Comparison of ENCODE assay signal across 5 cellular contexts in the genomic region with DNA sequence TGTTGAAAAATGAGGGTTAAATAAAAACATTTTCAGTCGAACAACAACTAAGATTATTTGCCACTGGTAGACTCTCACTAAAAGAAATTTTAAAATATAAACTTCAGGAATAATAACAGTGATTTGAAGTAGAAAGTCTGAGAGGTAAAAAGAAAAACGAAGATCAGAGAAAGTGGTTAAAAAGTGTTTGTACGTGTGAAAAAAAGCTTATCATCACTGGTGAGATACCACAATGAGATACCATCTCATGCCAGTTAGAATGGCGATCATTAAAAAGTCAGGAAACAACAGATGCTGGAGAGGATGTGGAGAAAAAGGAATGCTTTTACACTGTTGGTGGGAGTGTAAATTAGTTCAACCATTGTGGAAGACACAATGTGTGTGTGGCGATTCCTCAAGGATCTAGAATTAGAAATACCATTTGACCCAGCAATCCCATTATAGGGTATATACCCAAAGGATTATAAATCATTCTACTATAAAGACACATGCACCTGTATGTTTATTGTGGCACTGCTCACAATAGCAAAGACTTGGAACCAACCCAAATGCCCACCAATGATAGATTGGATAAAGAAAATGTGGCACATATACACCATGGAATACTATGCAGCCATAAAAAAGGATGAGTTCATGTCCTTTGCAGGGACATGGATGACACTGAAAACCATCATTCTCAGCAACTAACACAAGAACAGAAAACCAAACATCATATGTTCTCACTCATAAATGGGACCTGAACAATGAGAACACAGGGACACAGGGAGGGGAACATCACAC. TPM values are rescaled to one million over a fixed set of nuclear protein-coding genes. Genes with fewer than 3 reads are reported as not detected.
DNase-seq lines count a peak whose midpoint lies in the region; ATAC-seq, FAIRE-seq and TF ChIP-seq lines count a peak whose summit lies in the region.
"Not testable (repeated sequence)": the region's sequence is repeated elsewhere in the genome, so short reads cannot be mapped to it uniquely, and the experiment has no call there.

No MANE protein-coding gene starts in this region.

- POLR2A ChIA-PET in CD8-positive, alpha-beta memory T cell (lab: Charles Lee); K562 (lab: Yijun Ruan, JAX): not testable (repeated sequence)

- TF ChIP-seq POLR2A in K562 (conservative IDR thresholded peaks at IDR 0.05): not testable (repeated sequence)

- not testable (repeated sequence) for TF ChIP-seq EP300 in K562 (IDR thresholded peaks at IDR 0.05; ENCODE audit: low read length)

- H2AFZ ChIP-seq in K562 (ENCODE audit: low read depth, low read length): not testable (repeated sequence)

- in situ Hi-C loops in K562 (cut with MboI): not testable (repeated sequence)

- H3K4me3 Mint-ChIP-seq in CD8-positive, alpha-beta memory T cell: peak overlapping the region in 4 of 7 donors; percentile 5 to 73 (median 42)
- peak overlapping the region; percentile 24 to 38 for H3K4me3 Mint-ChIP-seq in effector memory CD8-positive, alpha-beta T cell
- H3K4me3 Mint-ChIP-seq in natural killer cell: peak overlapping the region; percentile 75

- H3K27me3 Mint-ChIP-seq in CD8-positive, alpha-beta memory T cell; effector memory CD8-positive, alpha-beta T cell; natural killer cell (ENCODE audit: low read depth in 2 of 2): not testable (repeated sequence)

- H3K4me1 ChIP-seq in CD8-positive, alpha-beta memory T cell (ENCODE audit: insufficient read depth, low read length): peaks cover 10% of the 10 kb centered on the region
- H3K4me1 ChIP-seq in K562 (replicated peaks in 1 of 2; ENCODE audit: control insufficient read depth in 2 of 2, insufficient read depth in 2 of 2, low read length in 2 of 2): peaks cover 12 to 29% of the 10 kb centered on the region in 2 experiments

- not testable (repeated sequence) for H3K79me2 ChIP-seq in K562 (ENCODE audit: control insufficient read depth, insufficient read depth, low read length)

- H3K9me1 ChIP-seq in K562 (ENCODE audit: control insufficient read depth, insufficient read depth, low read length): not testable (repeated sequence)

- H3K27ac ChIP-seq in CD8-positive, alpha-beta memory T cell (ENCODE audit: low read depth, low read length); K562 (ENCODE audit: extremely low read depth, low read depth, low read length): not testable (repeated sequence)

- WGBS in K562 (ENCODE audit: insufficient coverage, low coverage, missing lambda C conversion rate): 67% methylated on average over 5 of the region's 5 CpGs

- DNase-seq in CD8-positive, alpha-beta memory T cell: peak in 1 of 5 donors; percentile 18
- peak; percentile 52 for DNase-seq in Jurkat, Clone E6-1 (ENCODE audit: low read depth, low spot score)
- DNase-seq in K562 (ENCODE audit: extremely low read depth in 1 of 4, low spot score in 3 of 4); effector memory CD8-positive, alpha-beta T cell; natural killer cell: not testable (repeated sequence)

- H3K9me3 ChIP-seq in CD8-positive, alpha-beta memory T cell (ENCODE audit: low read length); K562 (replicated peaks; ENCODE audit: control insufficient read depth, insufficient read depth, low read depth, low read length): not testable (repeated sequence)

- H3K27me3 ChIP-seq in CD8-positive, alpha-beta memory T cell (ENCODE audit: insufficient read depth, low read length, poor library complexity, severe bottlenecking); K562 (ENCODE audit: control insufficient read depth in 2 of 2, insufficient read depth in 2 of 2, low read length in 2 of 2): not testable (repeated sequence)

- H3K9me3 Mint-ChIP-seq in CD8-positive, alpha-beta memory T cell; effector memory CD8-positive, alpha-beta T cell; natural killer cell: not testable (repeated sequence)

- not testable (repeated sequence) for H3K36me3 ChIP-seq in CD8-positive, alpha-beta memory T cell (ENCODE audit: insufficient read depth, low read length); K562 (ENCODE audit: control insufficient read depth, insufficient read depth, low read length)

- CTCF ChIA-PET in CD8-positive, alpha-beta memory T cell (lab: Charles Lee); K562 (lab: Yijun Ruan, JAX; ENCODE audit: low intra/inter-chr PET ratio): not testable (repeated sequence)

- H3K4me2 ChIP-seq in K562 (ENCODE audit: insufficient read depth, low read length): not testable (repeated sequence)

- H3K27ac Mint-ChIP-seq in CD8-positive, alpha-beta memory T cell: peak overlapping the region; percentile 28 to 84 (median 68)
- H3K27ac Mint-ChIP-seq in effector memory CD8-positive, alpha-beta T cell: not testable (repeated sequence)
- peak overlapping the region; percentile 49 to 74 for H3K27ac Mint-ChIP-seq in natural killer cell

- not testable (repeated sequence) for ATAC-seq in K562; effector memory CD8-positive, alpha-beta T cell (replicated peaks); natural killer cell

- not testable (repeated sequence) for BruUV-seq in K562 (replicated peaks; lab: Mats Ljungman, UMichigan)

- not testable (repeated sequence) for H3K36me3 Mint-ChIP-seq in CD8-positive, alpha-beta memory T cell; natural killer cell
- H3K36me3 Mint-ChIP-seq in effector memory CD8-positive, alpha-beta T cell (ENCODE audit: insufficient read depth): peaks cover 12% of the 10 kb centered on the region

- not testable (repeated sequence) for TF ChIP-seq RAD21 in K562 (CRISPR knock-in tag; conservative IDR thresholded peaks at IDR 0.05 in 1 of 2, IDR thresholded peaks at IDR 0.05 in 1 of 2)

- H3K4me1 Mint-ChIP-seq in CD8-positive, alpha-beta memory T cell: peaks cover 58 to 72% (median 72%) of the 10 kb centered on the region in 3 donors
- peaks cover 49 to 62% of the 10 kb centered on the region in 2 donors for H3K4me1 Mint-ChIP-seq in effector memory CD8-positive, alpha-beta T cell (ENCODE audit: low read depth in 2 of 2)
- H3K4me1 Mint-ChIP-seq in natural killer cell: peaks cover 86 to 88% of the 10 kb centered on the region in 2 donors

- intact Hi-C loops in K562 (cut with micrococcal nuclease); natural killer cell (cut with micrococcal nuclease): not testable (repeated sequence)

- H4K20me1 ChIP-seq in K562 (replicated peaks; ENCODE audit: control insufficient read depth, insufficient read depth, low read length): not testable (repeated sequence)

- H3K9ac ChIP-seq in K562 (ENCODE audit: insufficient read depth in 1 of 2, low read depth in 2 of 2, low read length in 2 of 2): not testable (repeated sequence)

- TF ChIP-seq CTCF in K562 (IDR thresholded peaks at IDR 0.05 in 2 of 3, conservative IDR thresholded peaks at IDR 0.05 in 1 of 3; ENCODE audit: insufficient read depth in 2 of 3, low read depth in 1 of 3, low read length in 3 of 3); natural killer cell (IDR thresholded peaks at IDR 0.05): not testable (repeated sequence)

- H3K4me3 ChIP-seq in CD8-positive, alpha-beta memory T cell (ENCODE audit: low read length); Jurkat, Clone E6-1 (ENCODE audit: low read length); K562: not testable (repeated sequence)

- FAIRE-seq in K562 (lab: Jason Lieb, UNC): not testable (repeated sequence)

TF ChIP-seq in K562, 482 proteins besides CTCF, POLR2A, EP300 and RAD21:
- TF ChIP-seq HDAC2 (IDR thresholded peaks at IDR 0.05) (0 out of 2 replicates have a peak, but pooled peaks have one; percentile 40), BCOR (IDR thresholded peaks at IDR 0.05) (peak; percentile 81), ZNF146 (CRISPR knock-in tag; IDR thresholded peaks at IDR 0.05; ENCODE audit: unreplicated experiment) (peak; percentile 92), KDM1A (IDR thresholded peaks at IDR 0.05) (peak; percentile 34 to 59; a peak in 2 of 4 replicates)

RNA-seq across cellular contexts. Expression of a gene that starts 4.9 kb away (rescaled TPM):
- 10 to 100 TPM; 36.6 to 41.9 TPM for total RNA-seq in CD8-positive, alpha-beta memory T cell
- 34.4 TPM for polyA plus RNA-seq in CD8-positive, alpha-beta memory T cell
- 8.5 TPM for polyA plus RNA-seq in Jurkat, Clone E6-1 (2012; ENCODE audit: insufficient read depth, insufficient read length)
- total RNA-seq in K562 (2011; cell fraction: chromatin; rRNA removed; ENCODE audit: low replicate concordance): 128 and 138 TPM in 2 replicates
- 54.0 and 59.5 TPM in 2 replicates for total RNA-seq in K562 (2011; cell fraction: nucleolus; rRNA removed)
- 105 and 166 TPM in 2 replicates for total RNA-seq in K562 (2011; cell fraction: nucleoplasm; rRNA removed)
- total RNA-seq in K562 (2014; rRNA removed): 22.0 and 23.8 TPM in 2 replicates
- total RNA-seq in K562 (2014; rRNA removed; fragmentation: Illumina TruSeq; extraction: Trizol): 43.7 and 52.6 TPM in 2 replicates
- 39.6 and 42.7 TPM in 2 replicates for total RNA-seq in K562 (2015; rRNA removed; fragmentation: Illumina TruSeq; extraction: Trizol)
- total RNA-seq in K562 (2021): 47.1 and 51.9 TPM in 2 replicates
- polyA plus RNA-seq in K562 (2011; rRNA removed): 60.6 and 62.4 TPM in 2 replicates
- polyA plus RNA-seq in K562 (2011; cell fraction: cytosol; rRNA removed): 26.0 and 33.7 TPM in 2 replicates
- polyA plus RNA-seq in K562 (2011; cell fraction: nucleus; rRNA removed): 34.5 and 36.0 TPM in 2 replicates
- 21.8 and 26.0 TPM in 2 replicates for polyA plus RNA-seq in K562 (2012)
- polyA plus RNA-seq in K562 (2014; fragmentation: Illumina TruSeq; extraction: Trizol): 21.0 and 22.9 TPM in 2 replicates
- polyA plus RNA-seq in K562 (2014; fragmentation: Nextera tagmentation; extraction: Ambion mirVana): 10 to 100 TPM; 15.9 to 57.6 TPM
- 14.0 and 15.5 TPM in 2 replicates for polyA plus RNA-seq in K562 (2014; rRNA removed)
- 200 and 204 TPM in 2 replicates for polyA minus RNA-seq in K562 (2011; rRNA and poly(A)+ RNA removed)
- polyA minus RNA-seq in K562 (2011; cell fraction: cytosol; rRNA and poly(A)+ RNA removed): 71.2 and 76.9 TPM in 2 replicates
- 21.1 and 40.8 TPM in 2 replicates for polyA minus RNA-seq in K562 (2011; cell fraction: nucleus; rRNA and poly(A)+ RNA removed)
- total RNA-seq in natural killer cell: 100 to 1,000 TPM in 2 of 3 donors, 10 to 100 TPM in 1; 78.0 to 120 (median 113) TPM
